Comparison of ENCODE assay signal across 8 cellular contexts in genomic region chr11:19242184-19242932, GRCh38. TPM values are rescaled to one million over a fixed set of nuclear protein-coding genes. Genes with fewer than 3 reads are reported as not detected.
DNase-seq lines count a peak whose midpoint lies in the region; FAIRE-seq and TF ChIP-seq lines count a peak whose summit lies in the region.

No MANE protein-coding gene starts in this region.

- peak overlapping the region; percentile 95 for H3K4me3 Mint-ChIP-seq in activated T-helper 1 cell treated with anti-CD3 and anti-CD28 coated beads, Interleukin-12 subunit alpha, Interleukin-12 subunit beta, Interleukin-2, Interleukin-4 antibody, amounts not matched to agents 30 ng/mL and 10 ng/mL and 1 ng/mL, durations not matched to agents 14 hours and 24 hours and 36 hours

- peaks cover 38% of the 10 kb centered on the region for H3K27me3 ChIP-seq in iPS-20b (ENCODE audit: insufficient read depth, low read length)
- peaks cover 36% of the 10 kb centered on the region for H3K27me3 ChIP-seq in suprapubic skin

- DNase-seq in activated CD4-positive, alpha-beta T cell treated with anti-CD3 and anti-CD28 coated beads for 48 hours, result peak; percentile 24
- no peak for DNase-seq in activated CD4-positive, alpha-beta T cell treated with anti-CD3 and anti-CD28 coated beads for 1 hour
- no peak for DNase-seq in activated T-helper 1 cell treated with anti-CD3 and anti-CD28 coated beads, Interleukin-12 subunit alpha, Interleukin-12 subunit beta, Interleukin-2, Interleukin-4 antibody, amounts not matched to agents 30 ng/mL and 10 ng/mL and 1 ng/mL, durations not matched to agents 14 hours and 24 hours and 36 hours (ENCODE audit: low spot score)
- DNase-seq in suprapubic skin (ENCODE audit: low spot score in 2 of 2) (no peak), NCI-H146 treated with DMSO at 0.1 percent for 48 hours (lab: John Stamatoyannopoulos, UW; ENCODE audit: unreplicated experiment) (no peak), GM12891 (ENCODE audit: insufficient read length, low spot score) (no peak), NCI-H2196 (lab: John Stamatoyannopoulos, UW; ENCODE audit: unreplicated experiment) (no peak)

- intact Hi-C loops in activated T-helper 1 cell treated with anti-CD3 and anti-CD28 coated beads, Interleukin-12 subunit alpha, Interleukin-12 subunit beta, Interleukin-2, Interleukin-4 antibody, amounts not matched to agents 30 ng/mL and 10 ng/mL and 1 ng/mL, durations not matched to agents 14 hours and 24 hours and 36 hours (cut with micrococcal nuclease), result loop anchor here (2.0 to 10.0 kb wide), 6 partner anchors 80 to 1135 kb away; partner anchors contain the start of genes GTF2H1, HPS5, LDHA and SAAL1

- H3K27ac ChIP-seq in iPS-20b (ENCODE audit: low read length), result no peak overlapping the region
- H3K27ac ChIP-seq in suprapubic skin, result peak overlapping the region; percentile 76

- TF ChIP-seq CTCF in suprapubic skin (IDR thresholded peaks at IDR 0.05), result no peak

- H3K36me3 ChIP-seq in iPS-20b (ENCODE audit: insufficient read depth, low read depth, low read length) (peaks cover 18% of the 10 kb centered on the region; the same call in 1 of the 2 replicates), suprapubic skin (no peaks in the 10 kb centered on the region)

- H3K9me3 ChIP-seq in iPS-20b (ENCODE audit: insufficient read depth, low read depth, low read length) (no peaks in the 10 kb centered on the region), suprapubic skin (no peaks in the 10 kb centered on the region)

- H3K4me3 ChIP-seq in iPS-20b (ENCODE audit: low read length) (peak overlapping the region; percentile 83), suprapubic skin (peak overlapping the region; percentile 66)

- H3K4me1 Mint-ChIP-seq in activated T-helper 1 cell treated with anti-CD3 and anti-CD28 coated beads, Interleukin-12 subunit alpha, Interleukin-12 subunit beta, Interleukin-2, Interleukin-4 antibody, amounts not matched to agents 30 ng/mL and 10 ng/mL and 1 ng/mL, durations not matched to agents 14 hours and 24 hours and 36 hours (ENCODE audit: low read depth), result peaks cover 39% of the 10 kb centered on the region

- H3K36me3 Mint-ChIP-seq in activated T-helper 1 cell treated with anti-CD3 and anti-CD28 coated beads, Interleukin-12 subunit alpha, Interleukin-12 subunit beta, Interleukin-2, Interleukin-4 antibody, amounts not matched to agents 30 ng/mL and 10 ng/mL and 1 ng/mL, durations not matched to agents 14 hours and 24 hours and 36 hours (ENCODE audit: low read depth), result peaks cover 9% of the 10 kb centered on the region

- FAIRE-seq in GM12891 (lab: Jason Lieb, UNC), result no peak

- H3K9ac ChIP-seq in iPS-20b (ENCODE audit: low read depth, low read length), result peak overlapping the region; percentile 80; the same call in 1 of the 2 replicates

- peaks cover 28% of the 10 kb centered on the region for H3K27me3 Mint-ChIP-seq in activated T-helper 1 cell treated with anti-CD3 and anti-CD28 coated beads, Interleukin-12 subunit alpha, Interleukin-12 subunit beta, Interleukin-2, Interleukin-4 antibody, amounts not matched to agents 30 ng/mL and 10 ng/mL and 1 ng/mL, durations not matched to agents 14 hours and 24 hours and 36 hours (ENCODE audit: insufficient read depth)

- H3K9me3 Mint-ChIP-seq in activated T-helper 1 cell treated with anti-CD3 and anti-CD28 coated beads, Interleukin-12 subunit alpha, Interleukin-12 subunit beta, Interleukin-2, Interleukin-4 antibody, amounts not matched to agents 30 ng/mL and 10 ng/mL and 1 ng/mL, durations not matched to agents 14 hours and 24 hours and 36 hours, result peaks cover 6% of the 10 kb centered on the region

- H3K27ac Mint-ChIP-seq in activated T-helper 1 cell treated with anti-CD3 and anti-CD28 coated beads, Interleukin-12 subunit alpha, Interleukin-12 subunit beta, Interleukin-2, Interleukin-4 antibody, amounts not matched to agents 30 ng/mL and 10 ng/mL and 1 ng/mL, durations not matched to agents 14 hours and 24 hours and 36 hours, result peak overlapping the region; percentile 87

- TF ChIP-seq POLR2A in suprapubic skin (IDR thresholded peaks at IDR 0.05), result no peak
- TF ChIP-seq POLR2A in GM12891 (IDR thresholded peaks at IDR 0.05; ENCODE audit: low read depth, low read length), result no peak

- H3K4me1 ChIP-seq in iPS-20b (ENCODE audit: insufficient read depth, low read length) (peaks cover 4% of the 10 kb centered on the region; the same call in 1 of the 2 replicates), suprapubic skin (peaks cover 49% of the 10 kb centered on the region)

- TF ChIP-seq EP300 in suprapubic skin (IDR thresholded peaks at IDR 0.05), result no peak

- 18% methylated on average over 46 of the region's 55 CpGs for WGBS in suprapubic skin

TF ChIP-seq in GM12891, 5 proteins besides CTCF, POLR2A, EP300 and RAD21:
- TF ChIP-seq POLR2AphosphoS5 (IDR thresholded peaks at IDR 0.05; ENCODE audit: low read depth, low read length) (no peak), TAF1 (IDR thresholded peaks at IDR 0.05; ENCODE audit: low read depth, low read length) (no peak), POU2F2 (IDR thresholded peaks at IDR 0.05; ENCODE audit: low read depth, low read length) (no peak), PAX5 (IDR thresholded peaks at IDR 0.05; ENCODE audit: insufficient read depth, low read length, severe bottlenecking) (no peak), SPI1 (IDR thresholded peaks at IDR 0.05; ENCODE audit: low read depth, low read length) (no peak)

RNA-seq across cellular contexts. Expression of gene E2F8, which starts 1.6 kb away (rescaled TPM):
- total RNA-seq in activated T-helper 1 cell treated with anti-CD3 and anti-CD28 coated beads, Interleukin-12 subunit alpha, Interleukin-12 subunit beta, Interleukin-2, Interleukin-4 antibody, amounts not matched to agents 30 ng/mL and 10 ng/mL and 1 ng/mL, durations not matched to agents 14 hours and 24 hours and 36 hours, result 25.6 and 28.2 TPM in 2 replicates
- total RNA-seq in suprapubic skin, result 1 to 10 TPM; 1.1 to 2.7 (median 1.5) TPM
- polyA plus RNA-seq in GM12891 (2012; ENCODE audit: low read depth, missing spikeins), result 4.0 TPM

RNA-seq across cellular contexts. Expression of gene CSRP3, which starts 40.6 kb away (rescaled TPM):
- total RNA-seq in activated T-helper 1 cell treated with anti-CD3 and anti-CD28 coated beads, Interleukin-12 subunit alpha, Interleukin-12 subunit beta, Interleukin-2, Interleukin-4 antibody, amounts not matched to agents 30 ng/mL and 10 ng/mL and 1 ng/mL, durations not matched to agents 14 hours and 24 hours and 36 hours, result not detected in 2 replicates
- total RNA-seq in suprapubic skin, result not detected
- not detected for polyA plus RNA-seq in GM12891 (2012; ENCODE audit: low read depth, missing spikeins)
